ENCODE assay signal across 12 cellular contexts in the genomic region with DNA sequence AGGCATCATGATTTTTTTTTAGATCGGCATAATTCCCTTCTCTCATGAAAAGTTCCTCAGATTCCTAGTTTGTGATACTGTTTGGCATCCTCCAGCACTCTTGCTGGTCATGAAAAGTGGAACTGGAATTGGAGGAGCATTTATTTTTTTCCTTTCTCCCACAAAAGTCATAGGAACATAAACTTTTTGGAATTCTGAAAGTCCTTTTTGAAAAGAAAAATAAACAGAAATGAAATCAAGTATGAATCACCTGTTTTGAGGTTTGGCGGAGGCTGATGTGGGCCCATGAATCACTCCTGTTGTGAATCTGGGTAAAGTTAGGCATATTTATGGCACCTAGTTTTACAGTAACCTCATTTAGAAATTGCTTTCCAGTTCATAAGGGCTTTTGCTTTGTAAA. TPM values are rescaled to one million over a fixed set of nuclear protein-coding genes. Genes with fewer than 3 reads are reported as not detected.
DNase-seq lines count a peak whose midpoint lies in the region; FAIRE-seq and TF ChIP-seq lines count a peak whose summit lies in the region.
"Had no signal": no experiment of that assay in that cellular context is flagged by ENCODE, and none has a peak within 500 bp of the region (broad histone marks: within the 10 kb centered on the region; RNA-seq: fewer than 3 reads in every experiment).

No MANE protein-coding gene starts in this region.

- H3K4me1 ChIP-seq in SJCRH30, result peaks cover 9% of the 10 kb centered on the region

- H3K27me3 ChIP-seq in SJCRH30, result no peaks in the 10 kb centered on the region
- H3K27me3 ChIP-seq: dorsolateral prefrontal cortex had no signal

- DNase-seq in GM03348 (ENCODE audit: low spot score) (peak; percentile 57), SJCRH30 (peak; percentile 13 to 55), fibroblast of the aortic adventitia (ENCODE audit: low read depth) (peak; percentile 93), renal cortical epithelial cell (ENCODE audit: low read depth) (peak; percentile 28), NCI-H345 (lab: John Stamatoyannopoulos, UW) (no peak), pons (ENCODE audit: low spot score) (no peak), NCI-H1930 (lab: John Stamatoyannopoulos, UW) (no peak), frontal cortex (ENCODE audit: low spot score in 2 of 2) (no peak)
- DNase-seq: dorsolateral prefrontal cortex, mesendoderm had no signal

- no peak overlapping the region for H3K4me3 ChIP-seq in SJCRH30
- no peak overlapping the region for H3K4me3 ChIP-seq in fibroblast of the aortic adventitia (ENCODE audit: low read depth, low read length)
- H3K4me3 ChIP-seq: dorsolateral prefrontal cortex had no signal

- no peak for TF ChIP-seq CTCF in fibroblast of the aortic adventitia (IDR thresholded peaks at IDR 0.05; ENCODE audit: insufficient read depth, low read length)

- H3K36me3 ChIP-seq in SJCRH30, result no peaks in the 10 kb centered on the region

- no peak overlapping the region for H3K27ac ChIP-seq in SJCRH30

- no peak for FAIRE-seq in frontal cortex (lab: Jason Lieb, UNC)

- no peaks in the 10 kb centered on the region for H3K9me3 ChIP-seq in SJCRH30 (replicated peaks)

RNA-seq across cellular contexts. Expression of gene CACNB2, which starts 17.7 kb away (rescaled TPM):
- 0.04 TPM in 1 of 2 replicates, not detected in the other for total RNA-seq in SJCRH30 (2014; rRNA removed; shearing (Covaris generic))
- total RNA-seq in fibroblast of the aortic adventitia (ENCODE audit: low replicate concordance) (0.82 and 2.1 TPM in 2 replicates), renal cortical epithelial cell (not detected in 2 replicates), frontal cortex (10.6 TPM)
- total RNA-seq: activated CD8-positive, alpha-beta memory T cell treated with anti-CD3 and anti-CD28 coated beads for 36 hours; pulmonary artery endothelial cell had no signal

Comparison
In these comparisons a context has a peak if more than half of its experiments do, and no peak if none do; other contexts are left out.
1. DNase-seq: peak in GM03348 (single experiment), SJCRH30 (2 of 2), fibroblast of the aortic adventitia (single experiment) and renal cortical epithelial cell (single experiment); none in NCI-H345 (single experiment), pons (single experiment), NCI-H1930 (0 of 2) and frontal cortex (0 of 2).